Comparison of ENCODE assay signal across 1 cellular context in the genomic region with DNA sequence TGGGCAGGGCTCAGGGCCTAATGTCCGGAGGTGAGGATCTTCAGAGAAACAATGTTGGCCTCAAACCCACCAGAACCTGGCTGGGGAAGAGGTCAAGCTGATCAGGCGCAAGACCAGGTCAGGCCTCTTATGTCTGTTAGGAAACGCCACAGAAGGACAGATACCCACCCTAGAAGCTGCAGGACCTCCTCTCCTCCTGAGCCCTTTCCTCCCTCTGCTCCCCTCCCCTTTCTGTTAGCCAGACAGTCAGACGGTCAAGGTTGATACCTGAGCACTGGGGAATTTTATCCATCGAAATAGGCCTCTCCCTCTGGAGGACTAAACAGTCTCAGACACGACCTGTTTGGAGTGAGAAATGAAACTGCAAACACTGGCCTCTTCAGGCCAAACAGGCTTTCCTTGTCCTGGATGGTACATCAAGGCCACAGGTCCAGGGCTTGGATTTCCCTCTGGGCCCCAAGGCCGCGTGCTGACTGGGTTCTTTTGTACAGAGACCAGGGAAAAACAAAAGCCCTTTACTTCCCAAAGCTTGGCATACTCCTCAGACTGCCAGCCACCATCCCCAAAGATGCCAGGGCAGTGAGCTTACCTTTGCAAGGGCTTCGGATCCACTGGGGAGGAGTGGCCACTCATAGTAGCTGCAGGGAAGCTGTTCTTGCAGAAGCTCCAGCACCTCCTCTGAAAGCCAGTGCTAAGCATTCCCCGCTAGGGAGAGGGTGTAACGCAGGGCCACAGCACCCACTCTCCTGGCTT.
TF ChIP-seq lines count a peak whose summit lies in the region.

No MANE protein-coding gene starts in this region.

TF ChIP-seq in HepG2, 621 proteins besides CTCF, POLR2A, EP300 and RAD21 (continued from another document and continues in another):
- TF ChIP-seq, protein P1, sequence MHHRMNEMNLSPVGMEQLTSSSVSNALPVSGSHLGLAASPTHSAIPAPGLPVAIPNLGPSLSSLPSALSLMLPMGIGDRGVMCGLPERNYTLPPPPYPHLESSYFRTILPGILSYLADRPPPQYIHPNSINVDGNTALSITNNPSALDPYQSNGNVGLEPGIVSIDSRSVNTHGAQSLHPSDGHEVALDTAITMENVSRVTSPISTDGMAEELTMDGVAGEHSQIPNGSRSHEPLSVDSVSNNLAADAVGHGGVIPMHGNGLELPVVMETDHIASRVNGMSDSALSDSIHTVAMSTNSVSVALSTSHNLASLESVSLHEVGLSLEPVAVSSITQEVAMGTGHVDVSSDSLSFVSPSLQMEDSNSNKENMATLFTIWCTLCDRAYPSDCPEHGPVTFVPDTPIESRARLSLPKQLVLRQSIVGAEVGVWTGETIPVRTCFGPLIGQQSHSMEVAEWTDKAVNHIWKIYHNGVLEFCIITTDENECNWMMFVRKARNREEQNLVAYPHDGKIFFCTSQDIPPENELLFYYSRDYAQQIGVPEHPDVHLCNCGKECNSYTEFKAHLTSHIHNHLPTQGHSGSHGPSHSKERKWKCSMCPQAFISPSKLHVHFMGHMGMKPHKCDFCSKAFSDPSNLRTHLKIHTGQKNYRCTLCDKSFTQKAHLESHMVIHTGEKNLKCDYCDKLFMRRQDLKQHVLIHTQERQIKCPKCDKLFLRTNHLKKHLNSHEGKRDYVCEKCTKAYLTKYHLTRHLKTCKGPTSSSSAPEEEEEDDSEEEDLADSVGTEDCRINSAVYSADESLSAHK (CRISPR knock-in tag; IDR thresholded peaks at IDR 0.05; ENCODE audit: borderline replicate concordance), result no peak
- TF ChIP-seq, protein P2, sequence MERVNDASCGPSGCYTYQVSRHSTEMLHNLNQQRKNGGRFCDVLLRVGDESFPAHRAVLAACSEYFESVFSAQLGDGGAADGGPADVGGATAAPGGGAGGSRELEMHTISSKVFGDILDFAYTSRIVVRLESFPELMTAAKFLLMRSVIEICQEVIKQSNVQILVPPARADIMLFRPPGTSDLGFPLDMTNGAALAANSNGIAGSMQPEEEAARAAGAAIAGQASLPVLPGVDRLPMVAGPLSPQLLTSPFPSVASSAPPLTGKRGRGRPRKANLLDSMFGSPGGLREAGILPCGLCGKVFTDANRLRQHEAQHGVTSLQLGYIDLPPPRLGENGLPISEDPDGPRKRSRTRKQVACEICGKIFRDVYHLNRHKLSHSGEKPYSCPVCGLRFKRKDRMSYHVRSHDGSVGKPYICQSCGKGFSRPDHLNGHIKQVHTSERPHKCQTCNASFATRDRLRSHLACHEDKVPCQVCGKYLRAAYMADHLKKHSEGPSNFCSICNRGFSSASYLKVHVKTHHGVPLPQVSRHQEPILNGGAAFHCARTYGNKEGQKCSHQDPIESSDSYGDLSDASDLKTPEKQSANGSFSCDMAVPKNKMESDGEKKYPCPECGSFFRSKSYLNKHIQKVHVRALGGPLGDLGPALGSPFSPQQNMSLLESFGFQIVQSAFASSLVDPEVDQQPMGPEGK (CRISPR knock-in tag; IDR thresholded peaks at IDR 0.05), result peak; percentile 67; the same call in 1 of the 2 replicates
- TF ChIP-seq, protein P3, sequence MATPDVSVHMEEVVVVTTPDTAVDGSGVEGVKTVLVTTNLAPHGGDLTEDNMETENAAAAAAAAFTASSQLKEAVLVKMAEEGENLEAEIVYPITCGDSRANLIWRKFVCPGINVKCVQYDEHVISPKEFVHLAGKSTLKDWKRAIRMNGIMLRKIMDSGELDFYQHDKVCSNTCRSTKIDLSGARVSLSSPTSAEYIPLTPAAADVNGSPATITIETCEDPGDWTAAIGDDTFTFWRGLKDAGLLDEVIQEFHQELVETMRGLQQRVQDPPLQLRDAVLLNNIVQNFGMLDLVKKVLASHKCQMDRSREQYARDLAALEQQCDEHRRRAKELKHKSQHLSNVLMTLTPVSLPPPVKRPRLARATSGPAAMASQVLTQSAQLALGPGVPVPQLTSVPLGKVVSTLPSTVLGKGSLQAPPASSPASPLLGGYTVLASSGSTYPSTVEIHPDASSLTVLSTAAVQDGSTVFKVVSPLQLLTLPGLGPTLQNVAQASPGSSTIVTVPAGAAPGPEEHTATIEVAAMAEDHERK (CRISPR knock-in tag; IDR thresholded peaks at IDR 0.05; ENCODE audit: low read depth), result no peak
- TF ChIP-seq, protein P4, sequence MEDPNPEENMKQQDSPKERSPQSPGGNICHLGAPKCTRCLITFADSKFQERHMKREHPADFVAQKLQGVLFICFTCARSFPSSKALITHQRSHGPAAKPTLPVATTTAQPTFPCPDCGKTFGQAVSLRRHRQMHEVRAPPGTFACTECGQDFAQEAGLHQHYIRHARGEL (CRISPR knock-in tag; IDR thresholded peaks at IDR 0.05), result no peak
- TF ChIP-seq NAIF1 (CRISPR knock-in tag; IDR thresholded peaks at IDR 0.05; ENCODE audit: borderline replicate concordance) (no peak), ZNF577 (CRISPR knock-in tag; IDR thresholded peaks at IDR 0.05; ENCODE audit: borderline replicate concordance, low read depth) (no peak), SIN3A (IDR thresholded peaks at IDR 0.05; ENCODE audit: borderline replicate concordance, low read depth, low read length) (no peak; the same call in 1 of the 2 replicates), ZNF431 (CRISPR knock-in tag; IDR thresholded peaks at IDR 0.05; ENCODE audit: borderline replicate concordance, low read depth) (no peak; the same call in 1 of the 2 replicates), ZNF782 (CRISPR knock-in tag; IDR thresholded peaks at IDR 0.05; ENCODE audit: borderline replicate concordance) (no peak), NR2C2 (CRISPR knock-in tag; IDR thresholded peaks at IDR 0.05; ENCODE audit: borderline replicate concordance) (peak; percentile 47; the same call in 1 of the 2 replicates), ZNF30 (CRISPR knock-in tag; IDR thresholded peaks at IDR 0.05) (peak; percentile 74; the same call in 1 of the 2 replicates), ZFAT (CRISPR knock-in tag; conservative IDR thresholded peaks at IDR 0.05) (no peak), GABPA (IDR thresholded peaks at IDR 0.05; ENCODE audit: low read depth, low read length) (no peak), GABPA (CRISPR knock-in tag; IDR thresholded peaks at IDR 0.05; ENCODE audit: low read depth) (no peak), SALL2 (CRISPR knock-in tag; IDR thresholded peaks at IDR 0.05) (no peak; the same call in 1 of the 2 replicates), ZNF777 (CRISPR knock-in tag; IDR thresholded peaks at IDR 0.05) (no peak), ZNF619 (CRISPR knock-in tag; IDR thresholded peaks at IDR 0.05) (no peak; the same call in 1 of the 2 replicates), NONO (IDR thresholded peaks at IDR 0.05) (no peak), NONO (CRISPR knock-in tag; conservative IDR thresholded peaks at IDR 0.05) (peak; percentile 72), ZNF326 (CRISPR knock-in tag; IDR thresholded peaks at IDR 0.05; ENCODE audit: borderline replicate concordance) (no peak), ZNF572 (CRISPR knock-in tag; IDR thresholded peaks at IDR 0.05) (no peak), FOXM1 (CRISPR knock-in tag; IDR thresholded peaks at IDR 0.05) (no peak), ZNF160 (CRISPR knock-in tag; IDR thresholded peaks at IDR 0.05) (no peak), CEBPG (CRISPR knock-in tag; IDR thresholded peaks at IDR 0.05) (peak; percentile 58), SOX6 (IDR thresholded peaks at IDR 0.05) (no peak), SOX6 (CRISPR knock-in tag; IDR thresholded peaks at IDR 0.05) (peak; percentile 96), ZNF282 (IDR thresholded peaks at IDR 0.05; ENCODE audit: partially characterized antibody) (no peak), SETDB1 (CRISPR knock-in tag; IDR thresholded peaks at IDR 0.05; ENCODE audit: borderline replicate concordance) (no peak), CBX5 (CRISPR knock-in tag; IDR thresholded peaks at IDR 0.05; ENCODE audit: borderline replicate concordance) (peak; percentile 84; the same call in 1 of the 2 replicates), KLF9 (CRISPR knock-in tag; IDR thresholded peaks at IDR 0.05; ENCODE audit: low read depth) (no peak), ZNF850 (CRISPR knock-in tag; conservative IDR thresholded peaks at IDR 0.05) (no peak), ZNF790 (CRISPR knock-in tag; IDR thresholded peaks at IDR 0.05; ENCODE audit: borderline replicate concordance) (no peak), ETV6 (CRISPR knock-in tag; conservative IDR thresholded peaks at IDR 0.05) (0 out of 2 replicates have a peak, but pooled peaks have one; percentile 52), KDM2A (CRISPR knock-in tag; IDR thresholded peaks at IDR 0.05; ENCODE audit: borderline replicate concordance, low read depth) (peak; percentile 68), MED13 (CRISPR knock-in tag; IDR thresholded peaks at IDR 0.05) (no peak), ZMAT3 (CRISPR knock-in tag; conservative IDR thresholded peaks at IDR 0.05) (0 out of 2 replicates have a peak, but pooled peaks have one; percentile 58), HOXA9 (CRISPR knock-in tag; IDR thresholded peaks at IDR 0.05; ENCODE audit: borderline replicate concordance) (no peak)
- TF ChIP-seq, protein P5, sequence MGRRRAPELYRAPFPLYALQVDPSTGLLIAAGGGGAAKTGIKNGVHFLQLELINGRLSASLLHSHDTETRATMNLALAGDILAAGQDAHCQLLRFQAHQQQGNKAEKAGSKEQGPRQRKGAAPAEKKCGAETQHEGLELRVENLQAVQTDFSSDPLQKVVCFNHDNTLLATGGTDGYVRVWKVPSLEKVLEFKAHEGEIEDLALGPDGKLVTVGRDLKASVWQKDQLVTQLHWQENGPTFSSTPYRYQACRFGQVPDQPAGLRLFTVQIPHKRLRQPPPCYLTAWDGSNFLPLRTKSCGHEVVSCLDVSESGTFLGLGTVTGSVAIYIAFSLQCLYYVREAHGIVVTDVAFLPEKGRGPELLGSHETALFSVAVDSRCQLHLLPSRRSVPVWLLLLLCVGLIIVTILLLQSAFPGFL (CRISPR knock-in tag; IDR thresholded peaks at IDR 0.05), result no peak
- TF ChIP-seq, protein P6, sequence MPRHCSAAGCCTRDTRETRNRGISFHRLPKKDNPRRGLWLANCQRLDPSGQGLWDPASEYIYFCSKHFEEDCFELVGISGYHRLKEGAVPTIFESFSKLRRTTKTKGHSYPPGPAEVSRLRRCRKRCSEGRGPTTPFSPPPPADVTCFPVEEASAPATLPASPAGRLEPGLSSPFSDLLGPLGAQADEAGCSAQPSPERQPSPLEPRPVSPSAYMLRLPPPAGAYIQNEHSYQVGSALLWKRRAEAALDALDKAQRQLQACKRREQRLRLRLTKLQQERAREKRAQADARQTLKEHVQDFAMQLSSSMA (CRISPR knock-in tag; IDR thresholded peaks at IDR 0.05), result peak; percentile 84; the same call in 1 of the 2 replicates
- TF ChIP-seq, protein P7, sequence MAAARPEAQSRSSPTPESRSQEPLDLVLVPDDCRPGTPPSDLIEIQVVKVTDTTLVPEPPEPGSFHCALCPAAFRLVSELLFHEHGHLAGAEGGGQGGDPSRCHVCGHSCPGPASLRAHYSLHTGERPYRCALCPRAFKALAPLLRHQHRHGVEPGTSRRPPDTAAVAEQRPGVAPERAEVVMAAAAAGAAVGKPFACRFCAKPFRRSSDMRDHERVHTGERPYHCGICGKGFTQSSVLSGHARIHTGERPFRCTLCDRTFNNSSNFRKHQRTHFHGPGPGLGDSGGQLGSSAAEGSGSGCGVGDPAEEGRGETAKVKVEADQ (CRISPR knock-in tag; IDR thresholded peaks at IDR 0.05; ENCODE audit: borderline replicate concordance), result no peak
- TF ChIP-seq, protein P8, sequence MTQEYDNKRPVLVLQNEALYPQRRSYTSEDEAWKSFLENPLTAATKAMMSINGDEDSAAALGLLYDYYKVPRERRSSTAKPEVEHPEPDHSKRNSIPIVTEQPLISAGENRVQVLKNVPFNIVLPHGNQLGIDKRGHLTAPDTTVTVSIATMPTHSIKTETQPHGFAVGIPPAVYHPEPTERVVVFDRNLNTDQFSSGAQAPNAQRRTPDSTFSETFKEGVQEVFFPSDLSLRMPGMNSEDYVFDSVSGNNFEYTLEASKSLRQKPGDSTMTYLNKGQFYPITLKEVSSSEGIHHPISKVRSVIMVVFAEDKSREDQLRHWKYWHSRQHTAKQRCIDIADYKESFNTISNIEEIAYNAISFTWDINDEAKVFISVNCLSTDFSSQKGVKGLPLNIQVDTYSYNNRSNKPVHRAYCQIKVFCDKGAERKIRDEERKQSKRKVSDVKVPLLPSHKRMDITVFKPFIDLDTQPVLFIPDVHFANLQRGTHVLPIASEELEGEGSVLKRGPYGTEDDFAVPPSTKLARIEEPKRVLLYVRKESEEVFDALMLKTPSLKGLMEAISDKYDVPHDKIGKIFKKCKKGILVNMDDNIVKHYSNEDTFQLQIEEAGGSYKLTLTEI (CRISPR knock-in tag; conservative IDR thresholded peaks at IDR 0.05), result no peak
- TF ChIP-seq, protein P9, sequence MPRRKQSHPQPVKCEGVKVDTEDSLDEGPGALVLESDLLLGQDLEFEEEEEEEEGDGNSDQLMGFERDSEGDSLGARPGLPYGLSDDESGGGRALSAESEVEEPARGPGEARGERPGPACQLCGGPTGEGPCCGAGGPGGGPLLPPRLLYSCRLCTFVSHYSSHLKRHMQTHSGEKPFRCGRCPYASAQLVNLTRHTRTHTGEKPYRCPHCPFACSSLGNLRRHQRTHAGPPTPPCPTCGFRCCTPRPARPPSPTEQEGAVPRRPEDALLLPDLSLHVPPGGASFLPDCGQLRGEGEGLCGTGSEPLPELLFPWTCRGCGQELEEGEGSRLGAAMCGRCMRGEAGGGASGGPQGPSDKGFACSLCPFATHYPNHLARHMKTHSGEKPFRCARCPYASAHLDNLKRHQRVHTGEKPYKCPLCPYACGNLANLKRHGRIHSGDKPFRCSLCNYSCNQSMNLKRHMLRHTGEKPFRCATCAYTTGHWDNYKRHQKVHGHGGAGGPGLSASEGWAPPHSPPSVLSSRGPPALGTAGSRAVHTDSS (CRISPR knock-in tag; conservative IDR thresholded peaks at IDR 0.05), result no peak
- TF ChIP-seq, protein P10, sequence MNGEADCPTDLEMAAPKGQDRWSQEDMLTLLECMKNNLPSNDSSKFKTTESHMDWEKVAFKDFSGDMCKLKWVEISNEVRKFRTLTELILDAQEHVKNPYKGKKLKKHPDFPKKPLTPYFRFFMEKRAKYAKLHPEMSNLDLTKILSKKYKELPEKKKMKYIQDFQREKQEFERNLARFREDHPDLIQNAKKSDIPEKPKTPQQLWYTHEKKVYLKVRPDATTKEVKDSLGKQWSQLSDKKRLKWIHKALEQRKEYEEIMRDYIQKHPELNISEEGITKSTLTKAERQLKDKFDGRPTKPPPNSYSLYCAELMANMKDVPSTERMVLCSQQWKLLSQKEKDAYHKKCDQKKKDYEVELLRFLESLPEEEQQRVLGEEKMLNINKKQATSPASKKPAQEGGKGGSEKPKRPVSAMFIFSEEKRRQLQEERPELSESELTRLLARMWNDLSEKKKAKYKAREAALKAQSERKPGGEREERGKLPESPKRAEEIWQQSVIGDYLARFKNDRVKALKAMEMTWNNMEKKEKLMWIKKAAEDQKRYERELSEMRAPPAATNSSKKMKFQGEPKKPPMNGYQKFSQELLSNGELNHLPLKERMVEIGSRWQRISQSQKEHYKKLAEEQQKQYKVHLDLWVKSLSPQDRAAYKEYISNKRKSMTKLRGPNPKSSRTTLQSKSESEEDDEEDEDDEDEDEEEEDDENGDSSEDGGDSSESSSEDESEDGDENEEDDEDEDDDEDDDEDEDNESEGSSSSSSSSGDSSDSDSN (CRISPR knock-in tag; IDR thresholded peaks at IDR 0.05), result peak; percentile 68
- TF ChIP-seq, protein P11, sequence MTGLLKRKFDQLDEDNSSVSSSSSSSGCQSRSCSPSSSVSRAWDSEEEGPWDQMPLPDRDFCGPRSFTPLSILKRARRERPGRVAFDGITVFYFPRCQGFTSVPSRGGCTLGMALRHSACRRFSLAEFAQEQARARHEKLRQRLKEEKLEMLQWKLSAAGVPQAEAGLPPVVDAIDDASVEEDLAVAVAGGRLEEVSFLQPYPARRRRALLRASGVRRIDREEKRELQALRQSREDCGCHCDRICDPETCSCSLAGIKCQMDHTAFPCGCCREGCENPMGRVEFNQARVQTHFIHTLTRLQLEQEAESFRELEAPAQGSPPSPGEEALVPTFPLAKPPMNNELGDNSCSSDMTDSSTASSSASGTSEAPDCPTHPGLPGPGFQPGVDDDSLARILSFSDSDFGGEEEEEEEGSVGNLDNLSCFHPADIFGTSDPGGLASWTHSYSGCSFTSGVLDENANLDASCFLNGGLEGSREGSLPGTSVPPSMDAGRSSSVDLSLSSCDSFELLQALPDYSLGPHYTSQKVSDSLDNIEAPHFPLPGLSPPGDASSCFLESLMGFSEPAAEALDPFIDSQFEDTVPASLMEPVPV (CRISPR knock-in tag; IDR thresholded peaks at IDR 0.05), result no peak
